1 cellular context compared by ENCODE assay signal in the genomic region with DNA sequence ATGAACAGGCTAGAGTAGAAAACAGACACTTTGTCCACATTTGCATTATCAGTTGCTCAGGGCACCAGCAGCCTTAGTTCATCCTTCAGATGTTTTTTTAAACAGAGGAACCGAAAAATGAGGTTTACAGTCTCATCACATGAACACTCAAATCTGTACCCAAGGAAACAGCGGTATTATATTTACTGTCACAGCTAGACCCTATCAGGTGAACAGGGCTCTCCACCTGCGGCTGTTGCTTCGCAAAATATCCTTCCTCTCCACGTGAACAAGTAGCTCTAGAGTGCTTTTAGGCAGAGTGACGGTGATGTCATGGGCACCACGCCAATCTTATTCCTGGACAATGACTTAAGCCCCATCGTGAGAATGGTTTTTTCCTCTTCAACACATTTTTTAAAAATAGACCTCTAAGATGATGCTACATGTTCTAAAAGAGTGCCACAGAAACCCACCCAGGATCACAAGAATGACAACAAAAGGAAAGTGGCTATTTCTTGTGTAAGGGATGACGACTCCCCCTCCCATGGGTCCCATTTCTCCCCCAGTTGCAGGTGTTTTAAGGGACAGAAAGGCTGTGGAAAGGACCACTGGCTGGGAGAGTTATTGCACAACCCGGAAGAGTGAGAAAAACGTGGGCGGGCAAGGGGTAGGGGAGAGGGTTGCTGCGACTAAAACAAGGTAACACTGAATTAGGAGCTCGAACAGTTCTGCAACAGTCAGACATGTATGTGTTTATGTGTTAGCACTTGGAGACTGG.
TF ChIP-seq lines count a peak whose summit lies in the region.

No MANE protein-coding gene starts in this region.

TF ChIP-seq in GM12878, 131 proteins besides CTCF, POLR2A, EP300 and RAD21 (continued from another document and continues in another):
- no peak for TF ChIP-seq NRF1 (conservative IDR thresholded peaks at IDR 0.05; ENCODE audit: low read depth, low read length)
- TF ChIP-seq SMC3 (IDR thresholded peaks at IDR 0.05; ENCODE audit: borderline replicate concordance, low read length) = peak; percentile 21; the same call in 1 of the 2 replicates
- TF ChIP-seq MTA3 (IDR thresholded peaks at IDR 0.05; ENCODE audit: borderline replicate concordance, low read length) = peak; percentile 90; the same call in 1 of the 2 replicates
- TF ChIP-seq SMAD1 (IDR thresholded peaks at IDR 0.05; ENCODE audit: low read depth, partially characterized antibody) = peak; percentile 60
- TF ChIP-seq, protein P1, sequence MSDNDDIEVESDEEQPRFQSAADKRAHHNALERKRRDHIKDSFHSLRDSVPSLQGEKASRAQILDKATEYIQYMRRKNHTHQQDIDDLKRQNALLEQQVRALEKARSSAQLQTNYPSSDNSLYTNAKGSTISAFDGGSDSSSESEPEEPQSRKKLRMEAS (IDR thresholded peaks at IDR 0.05; ENCODE audit: low read depth, low read length) = peak; percentile 79
- TF ChIP-seq SREBF2 (IDR thresholded peaks at IDR 0.05; ENCODE audit: low read length) = no peak
- TF ChIP-seq BMI1 (IDR thresholded peaks at IDR 0.05; ENCODE audit: borderline replicate concordance) = peak; percentile 44; the same call in 1 of the 2 replicates
- TF ChIP-seq TCF12 (IDR thresholded peaks at IDR 0.05; ENCODE audit: low read depth, low read length) = peak; percentile 90
- peak; percentile 97 for TF ChIP-seq FOXM1 (IDR thresholded peaks at IDR 0.05; ENCODE audit: low read depth, low read length)
- TF ChIP-seq RAD51 (IDR thresholded peaks at IDR 0.05) = peak; percentile 92
- no peak for TF ChIP-seq BRCA1 (IDR thresholded peaks at IDR 0.05; ENCODE audit: low read depth, low read length)
- peak; percentile 73 for TF ChIP-seq MEF2B (IDR thresholded peaks at IDR 0.05; ENCODE audit: partially characterized antibody, poor library complexity, severe bottlenecking)
- TF ChIP-seq EED (IDR thresholded peaks at IDR 0.05; ENCODE audit: low read depth) = peak; percentile 88
- TF ChIP-seq, protein P2, sequence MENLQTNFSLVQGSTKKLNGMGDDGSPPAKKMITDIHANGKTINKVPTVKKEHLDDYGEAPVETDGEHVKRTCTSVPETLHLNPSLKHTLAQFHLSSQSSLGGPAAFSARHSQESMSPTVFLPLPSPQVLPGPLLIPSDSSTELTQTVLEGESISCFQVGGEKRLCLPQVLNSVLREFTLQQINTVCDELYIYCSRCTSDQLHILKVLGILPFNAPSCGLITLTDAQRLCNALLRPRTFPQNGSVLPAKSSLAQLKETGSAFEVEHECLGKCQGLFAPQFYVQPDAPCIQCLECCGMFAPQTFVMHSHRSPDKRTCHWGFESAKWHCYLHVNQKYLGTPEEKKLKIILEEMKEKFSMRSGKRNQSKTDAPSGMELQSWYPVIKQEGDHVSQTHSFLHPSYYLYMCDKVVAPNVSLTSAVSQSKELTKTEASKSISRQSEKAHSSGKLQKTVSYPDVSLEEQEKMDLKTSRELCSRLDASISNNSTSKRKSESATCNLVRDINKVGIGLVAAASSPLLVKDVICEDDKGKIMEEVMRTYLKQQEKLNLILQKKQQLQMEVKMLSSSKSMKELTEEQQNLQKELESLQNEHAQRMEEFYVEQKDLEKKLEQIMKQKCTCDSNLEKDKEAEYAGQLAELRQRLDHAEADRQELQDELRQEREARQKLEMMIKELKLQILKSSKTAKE (IDR thresholded peaks at IDR 0.05; ENCODE audit: low read depth, poor library complexity, severe bottlenecking) = peak; percentile 78
- TF ChIP-seq MYC (IDR thresholded peaks at IDR 0.05; ENCODE audit: insufficient read depth, insufficient read length, insufficient replicate concordance, low read length, severe bottlenecking) = no peak
- TF ChIP-seq ZNF274 (IDR thresholded peaks at IDR 0.05; ENCODE audit: insufficient read depth, insufficient read length) = no peak
- TF ChIP-seq HDAC2 (IDR thresholded peaks at IDR 0.05) = no peak
- peak; percentile 90 for TF ChIP-seq MXI1 (IDR thresholded peaks at IDR 0.05; ENCODE audit: low read depth, low read length)
- TF ChIP-seq, protein P3, sequence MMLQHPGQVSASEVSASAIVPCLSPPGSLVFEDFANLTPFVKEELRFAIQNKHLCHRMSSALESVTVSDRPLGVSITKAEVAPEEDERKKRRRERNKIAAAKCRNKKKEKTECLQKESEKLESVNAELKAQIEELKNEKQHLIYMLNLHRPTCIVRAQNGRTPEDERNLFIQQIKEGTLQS (IDR thresholded peaks at IDR 0.05; ENCODE audit: borderline replicate concordance, extremely low read depth, low read depth, low read length) = 0 out of 2 replicates have a peak, but pooled peaks have one; percentile 22
- TF ChIP-seq, protein P4, sequence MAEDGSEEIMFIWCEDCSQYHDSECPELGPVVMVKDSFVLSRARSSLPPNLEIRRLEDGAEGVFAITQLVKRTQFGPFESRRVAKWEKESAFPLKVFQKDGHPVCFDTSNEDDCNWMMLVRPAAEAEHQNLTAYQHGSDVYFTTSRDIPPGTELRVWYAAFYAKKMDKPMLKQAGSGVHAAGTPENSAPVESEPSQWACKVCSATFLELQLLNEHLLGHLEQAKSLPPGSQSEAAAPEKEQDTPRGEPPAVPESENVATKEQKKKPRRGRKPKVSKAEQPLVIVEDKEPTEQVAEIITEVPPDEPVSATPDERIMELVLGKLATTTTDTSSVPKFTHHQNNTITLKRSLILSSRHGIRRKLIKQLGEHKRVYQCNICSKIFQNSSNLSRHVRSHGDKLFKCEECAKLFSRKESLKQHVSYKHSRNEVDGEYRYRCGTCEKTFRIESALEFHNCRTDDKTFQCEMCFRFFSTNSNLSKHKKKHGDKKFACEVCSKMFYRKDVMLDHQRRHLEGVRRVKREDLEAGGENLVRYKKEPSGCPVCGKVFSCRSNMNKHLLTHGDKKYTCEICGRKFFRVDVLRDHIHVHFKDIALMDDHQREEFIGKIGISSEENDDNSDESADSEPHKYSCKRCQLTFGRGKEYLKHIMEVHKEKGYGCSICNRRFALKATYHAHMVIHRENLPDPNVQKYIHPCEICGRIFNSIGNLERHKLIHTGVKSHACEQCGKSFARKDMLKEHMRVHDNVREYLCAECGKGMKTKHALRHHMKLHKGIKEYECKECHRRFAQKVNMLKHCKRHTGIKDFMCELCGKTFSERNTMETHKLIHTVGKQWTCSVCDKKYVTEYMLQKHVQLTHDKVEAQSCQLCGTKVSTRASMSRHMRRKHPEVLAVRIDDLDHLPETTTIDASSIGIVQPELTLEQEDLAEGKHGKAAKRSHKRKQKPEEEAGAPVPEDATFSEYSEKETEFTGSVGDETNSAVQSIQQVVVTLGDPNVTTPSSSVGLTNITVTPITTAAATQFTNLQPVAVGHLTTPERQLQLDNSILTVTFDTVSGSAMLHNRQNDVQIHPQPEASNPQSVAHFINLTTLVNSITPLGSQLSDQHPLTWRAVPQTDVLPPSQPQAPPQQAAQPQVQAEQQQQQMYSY (CRISPR knock-in tag; IDR thresholded peaks at IDR 0.05) = no peak
- no peak for TF ChIP-seq STAT1 (conservative IDR thresholded peaks at IDR 0.05)
- TF ChIP-seq CBX5 (IDR thresholded peaks at IDR 0.05; ENCODE audit: low read depth) = no peak; the same call in 1 of the 2 replicates
- peak; percentile 92 for TF ChIP-seq JUNB (IDR thresholded peaks at IDR 0.05)
- TF ChIP-seq ZBTB4 (CRISPR knock-in tag; IDR thresholded peaks at IDR 0.05) = no peak
- no peak for TF ChIP-seq SREBF1 (IDR thresholded peaks at IDR 0.05; ENCODE audit: low read length)
- TF ChIP-seq PML (IDR thresholded peaks at IDR 0.05; ENCODE audit: low read length) = peak; percentile 79
- TF ChIP-seq HDGF (IDR thresholded peaks at IDR 0.05) = no peak
- TF ChIP-seq, protein P5, sequence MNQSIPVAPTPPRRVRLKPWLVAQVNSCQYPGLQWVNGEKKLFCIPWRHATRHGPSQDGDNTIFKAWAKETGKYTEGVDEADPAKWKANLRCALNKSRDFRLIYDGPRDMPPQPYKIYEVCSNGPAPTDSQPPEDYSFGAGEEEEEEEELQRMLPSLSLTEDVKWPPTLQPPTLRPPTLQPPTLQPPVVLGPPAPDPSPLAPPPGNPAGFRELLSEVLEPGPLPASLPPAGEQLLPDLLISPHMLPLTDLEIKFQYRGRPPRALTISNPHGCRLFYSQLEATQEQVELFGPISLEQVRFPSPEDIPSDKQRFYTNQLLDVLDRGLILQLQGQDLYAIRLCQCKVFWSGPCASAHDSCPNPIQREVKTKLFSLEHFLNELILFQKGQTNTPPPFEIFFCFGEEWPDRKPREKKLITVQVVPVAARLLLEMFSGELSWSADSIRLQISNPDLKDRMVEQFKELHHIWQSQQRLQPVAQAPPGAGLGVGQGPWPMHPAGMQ (IDR thresholded peaks at IDR 0.05; ENCODE audit: borderline replicate concordance) = no peak
- TF ChIP-seq LARP7 (IDR thresholded peaks at IDR 0.05) = no peak
- peak; percentile 93 for TF ChIP-seq BHLHE40 (IDR thresholded peaks at IDR 0.05; ENCODE audit: borderline replicate concordance in 1 of 2, low read depth in 2 of 2, low read length in 1 of 2)
- peak; percentile 39; the same call in 1 of the 2 replicates for TF ChIP-seq TAF1 (IDR thresholded peaks at IDR 0.05; ENCODE audit: borderline replicate concordance, low read depth, low read length)
- TF ChIP-seq, protein P6, sequence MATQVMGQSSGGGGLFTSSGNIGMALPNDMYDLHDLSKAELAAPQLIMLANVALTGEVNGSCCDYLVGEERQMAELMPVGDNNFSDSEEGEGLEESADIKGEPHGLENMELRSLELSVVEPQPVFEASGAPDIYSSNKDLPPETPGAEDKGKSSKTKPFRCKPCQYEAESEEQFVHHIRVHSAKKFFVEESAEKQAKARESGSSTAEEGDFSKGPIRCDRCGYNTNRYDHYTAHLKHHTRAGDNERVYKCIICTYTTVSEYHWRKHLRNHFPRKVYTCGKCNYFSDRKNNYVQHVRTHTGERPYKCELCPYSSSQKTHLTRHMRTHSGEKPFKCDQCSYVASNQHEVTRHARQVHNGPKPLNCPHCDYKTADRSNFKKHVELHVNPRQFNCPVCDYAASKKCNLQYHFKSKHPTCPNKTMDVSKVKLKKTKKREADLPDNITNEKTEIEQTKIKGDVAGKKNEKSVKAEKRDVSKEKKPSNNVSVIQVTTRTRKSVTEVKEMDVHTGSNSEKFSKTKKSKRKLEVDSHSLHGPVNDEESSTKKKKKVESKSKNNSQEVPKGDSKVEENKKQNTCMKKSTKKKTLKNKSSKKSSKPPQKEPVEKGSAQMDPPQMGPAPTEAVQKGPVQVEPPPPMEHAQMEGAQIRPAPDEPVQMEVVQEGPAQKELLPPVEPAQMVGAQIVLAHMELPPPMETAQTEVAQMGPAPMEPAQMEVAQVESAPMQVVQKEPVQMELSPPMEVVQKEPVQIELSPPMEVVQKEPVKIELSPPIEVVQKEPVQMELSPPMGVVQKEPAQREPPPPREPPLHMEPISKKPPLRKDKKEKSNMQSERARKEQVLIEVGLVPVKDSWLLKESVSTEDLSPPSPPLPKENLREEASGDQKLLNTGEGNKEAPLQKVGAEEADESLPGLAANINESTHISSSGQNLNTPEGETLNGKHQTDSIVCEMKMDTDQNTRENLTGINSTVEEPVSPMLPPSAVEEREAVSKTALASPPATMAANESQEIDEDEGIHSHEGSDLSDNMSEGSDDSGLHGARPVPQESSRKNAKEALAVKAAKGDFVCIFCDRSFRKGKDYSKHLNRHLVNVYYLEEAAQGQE (IDR thresholded peaks at IDR 0.05; ENCODE audit: low read depth, low read length) = no peak
- no peak for TF ChIP-seq BCLAF1 (IDR thresholded peaks at IDR 0.05)
- 0 out of 2 replicates have a peak, but pooled peaks have one; percentile 14 for TF ChIP-seq POLR2AphosphoS2 (IDR thresholded peaks at IDR 0.05; ENCODE audit: low read depth, low read length)
- no peak for TF ChIP-seq TCF7 (IDR thresholded peaks at IDR 0.05; ENCODE audit: borderline replicate concordance)
- no peak for TF ChIP-seq YY1 (IDR thresholded peaks at IDR 0.05; ENCODE audit: low read depth, low read length)
